ENCODE assay signal across 1 cellular context in the genomic region with DNA sequence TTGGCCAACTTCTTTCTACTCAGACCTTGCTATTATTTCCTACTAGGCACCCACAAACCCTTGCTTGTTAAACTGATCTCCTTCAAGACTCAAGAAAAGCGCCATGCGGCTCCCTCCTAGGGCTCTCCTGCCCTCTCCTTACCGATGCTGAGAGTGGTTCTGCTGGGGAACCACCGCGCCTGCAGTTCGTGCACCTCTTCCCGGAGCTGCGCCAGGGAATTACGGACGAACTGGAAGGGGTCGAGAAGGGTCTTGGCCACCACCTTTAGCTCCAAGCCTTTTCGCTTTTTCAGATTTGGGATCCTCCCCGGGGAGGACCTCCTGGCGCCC.
TF ChIP-seq lines count a peak whose summit lies in the region.

No MANE protein-coding gene starts in this region.

TF ChIP-seq in GM23338, 12 proteins besides CTCF, POLR2A, EP300 and RAD21:
- peak; percentile 19 for TF ChIP-seq EZH2 (IDR thresholded peaks at IDR 0.05; ENCODE audit: low read depth, unreplicated experiment)
